Comparison of ENCODE assay signal across 15 cellular contexts in genomic region chr5:54178991-54179390, GRCh38.
"Had no signal": no experiment of that assay in that cellular context is flagged by ENCODE, and none has a peak within 500 bp of the region (broad histone marks: within the 10 kb centered on the region; RNA-seq: fewer than 3 reads in every experiment).

No MANE protein-coding gene starts in this region.

- H3K9me3 ChIP-seq: heart left ventricle, psoas muscle, sigmoid colon, upper lobe of left lung, uterus had no signal

- H3K27me3 ChIP-seq: heart left ventricle, sigmoid colon, upper lobe of left lung, uterus had no signal

- H3K79me2 ChIP-seq: parathyroid adenoma had no signal

- H3K4me3 ChIP-seq: coronary artery, heart left ventricle, psoas muscle, sigmoid colon, skin epidermis, upper lobe of left lung, uterus had no signal

- H3K27ac ChIP-seq: heart left ventricle, parathyroid adenoma, psoas muscle, upper lobe of left lung, uterus had no signal

- ATAC-seq: esophagus mucosa; heart left ventricle; naive thymus-derived CD8-positive, alpha-beta T cell; psoas muscle had no signal

- H3K36me3 ChIP-seq: heart left ventricle, sigmoid colon, upper lobe of left lung, uterus had no signal

- H2AFZ ChIP-seq: parathyroid adenoma had no signal

- DNase-seq: effector CD4-positive, alpha-beta T cell; heart left ventricle; hippocampal formation; mammary epithelial cell; naive thymus-derived CD8-positive, alpha-beta T cell; psoas muscle; sigmoid colon; stimulated activated CD4-positive, alpha-beta T cell treated with anti-CD3 and anti-CD28 coated beads, Interleukin-12 subunit alpha, Interleukin-12 subunit beta, amount 100 ng/mL, for 4 hours; stimulated activated naive CD4-positive, alpha-beta T cell; upper lobe of left lung; uterus had no signal

- H3K9ac ChIP-seq: parathyroid adenoma had no signal

- H3K4me1 ChIP-seq: parathyroid adenoma, psoas muscle had no signal
